ENCODE assay signal across 8 cellular contexts in the genomic region with DNA sequence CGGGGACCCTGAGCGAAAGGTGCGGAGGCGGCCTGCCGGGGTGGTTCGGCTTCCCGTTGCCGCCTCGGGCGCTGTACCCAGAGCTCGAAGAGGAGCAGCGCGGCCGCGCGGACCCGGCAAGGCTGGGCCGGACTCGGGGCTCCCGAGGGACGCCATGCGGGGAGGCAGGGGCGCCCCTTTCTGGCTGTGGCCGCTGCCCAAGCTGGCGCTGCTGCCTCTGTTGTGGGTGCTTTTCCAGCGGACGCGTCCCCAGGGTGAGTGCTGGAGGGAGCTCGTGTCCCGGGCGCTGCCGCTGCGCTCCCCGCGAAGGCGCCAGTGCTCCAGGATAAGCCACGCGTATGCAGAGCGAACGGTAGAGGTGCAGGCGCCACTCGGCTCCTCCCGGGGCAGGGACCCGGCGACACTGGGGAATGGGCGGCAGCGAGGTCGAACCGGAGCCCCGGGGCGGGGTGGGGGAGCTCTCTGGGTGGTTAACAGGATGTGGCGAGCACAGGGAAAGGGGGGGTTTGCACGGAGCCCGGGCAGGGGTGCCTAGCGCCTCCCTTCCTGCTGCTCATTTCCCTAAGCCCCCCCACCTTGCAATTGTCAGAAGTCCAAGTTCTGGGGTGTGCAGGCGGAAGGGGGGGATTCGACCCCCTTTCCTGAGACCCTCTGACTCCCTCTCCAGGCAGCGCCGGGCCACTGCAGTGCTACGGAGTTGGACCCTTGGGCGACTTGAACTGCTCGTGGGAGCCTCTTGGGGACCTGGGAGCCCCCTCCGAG. TPM values are rescaled to one million over a fixed set of nuclear protein-coding genes. Genes with fewer than 3 reads are reported as not detected.
DNase-seq lines count a peak whose midpoint lies in the region; ATAC-seq, FAIRE-seq and TF ChIP-seq lines count a peak whose summit lies in the region.

A gene (plus strand): TSS at position 44 of the 762 bp plus-strand sequence. CDS start 111 bp downstream, at position 155.

- BruUV-seq in HepG2 (replicated peaks; lab: Mats Ljungman, UMichigan) = no TSS peak

- H3K23ac ChIP-seq in H9 (ENCODE audit: insufficient read length, low read depth, low read length) = no peak within 1 kb of the TSS

- H4K5ac ChIP-seq in H9 (ENCODE audit: insufficient read length, low read depth, low read length) = no peak within 1 kb of the TSS

- H3K27ac ChIP-seq in DND-41 (ENCODE audit: low read length) = peak within 1 kb of the TSS; percentile 84
- H3K27ac ChIP-seq in H9 (ENCODE audit: insufficient read length, low read depth, low read length) = no peak within 1 kb of the TSS
- peak within 1 kb of the TSS; percentile 32 for H3K27ac ChIP-seq in HepG2 (ENCODE audit: extremely low read length, insufficient read depth, low read length)

- peaks cover 3% of the 10 kb centered on the region; the same call in 1 of the 2 replicates for H4K20me1 ChIP-seq in DND-41 (ENCODE audit: insufficient read depth, low read length)
- no peaks in the 10 kb centered on the region for H4K20me1 ChIP-seq in H9 (ENCODE audit: control insufficient read depth, insufficient read depth, insufficient read length)
- H4K20me1 ChIP-seq in HepG2 (ENCODE audit: insufficient read depth, low read length) = no peaks in the 10 kb centered on the region

- H3K23me2 ChIP-seq in H9 (ENCODE audit: insufficient read length, low read depth, low read length, poor library complexity, severe bottlenecking) = peaks cover 13% of the 10 kb centered on the region

- H3K36me3 ChIP-seq in DND-41 (ENCODE audit: insufficient read depth, low read length) (0 out of 2 replicates have a peak, but pooled peaks cover 6% of the 10 kb centered on the region), HepG2 (replicated peaks in 1 of 2; ENCODE audit: control insufficient read depth in 1 of 2, insufficient read depth in 2 of 2, low read length in 2 of 2) (no peaks in the 10 kb centered on the region)

- peak; percentile 65 for TF ChIP-seq RAD21 in HepG2 (CRISPR knock-in tag; IDR thresholded peaks at IDR 0.05)

- peak within 1 kb of the TSS; percentile 76 to 88 for H3K4me3 Mint-ChIP-seq in H9
- peak within 1 kb of the TSS; percentile 79 for H3K4me3 Mint-ChIP-seq in chondrocyte (ENCODE audit: unreplicated experiment)

- H3K9me3 Mint-ChIP-seq in H9 (no peaks in the 10 kb centered on the region), chondrocyte (ENCODE audit: low read depth) (no peaks in the 10 kb centered on the region)

- TF ChIP-seq CTCF in DND-41 (IDR thresholded peaks at IDR 0.05; ENCODE audit: borderline replicate concordance, extremely low read depth, low read length, poor library complexity, severe bottlenecking) (peak; percentile 83), H9 (conservative IDR thresholded peaks at IDR 0.05) (peak; percentile 74), chondrocyte (IDR thresholded peaks at IDR 0.05) (peak; percentile 82), HepG2 (CRISPR knock-in tag; IDR thresholded peaks at IDR 0.05) (peak; percentile 85)

- ATAC-seq in DND-41 (ENCODE audit: insufficient read depth, low read depth) = peak; percentile 89
- peak; percentile 81 for ATAC-seq in HepG2
- no peak for ATAC-seq in GM21723 (IDR thresholded peaks at IDR 0.05; ENCODE audit: unreplicated experiment)

- H3K79me2 ChIP-seq in DND-41 (ENCODE audit: insufficient read depth, low read length) = peaks cover 8% of the 10 kb centered on the region
- no peaks in the 10 kb centered on the region for H3K79me2 ChIP-seq in H9 (ENCODE audit: insufficient read depth, low read length)
- H3K79me2 ChIP-seq in HepG2 (ENCODE audit: insufficient read depth, low read length) = no peaks in the 10 kb centered on the region

- in situ Hi-C loops in HepG2 (cut with HindIII; ENCODE audit: extremely low pct_ligation_motif_present, low pct_unique_long_range_greater_than_20kb) = no loop called here

- no peak within 1 kb of the TSS for H2BK5ac ChIP-seq in H9 (ENCODE audit: insufficient read length, low read length)

- peak within 1 kb of the TSS; percentile 76 for H2AFZ ChIP-seq in DND-41 (ENCODE audit: low read depth, low read length)
- H2AFZ ChIP-seq in H9 (ENCODE audit: low read length) = no peak within 1 kb of the TSS
- H2AFZ ChIP-seq in HepG2 (ENCODE audit: low read length) = peak within 1 kb of the TSS; percentile 4

- H3K27ac Mint-ChIP-seq in H9 = no peak within 1 kb of the TSS; a peak in 1 of 7 replicates
- peak within 1 kb of the TSS; percentile 45 for H3K27ac Mint-ChIP-seq in chondrocyte (ENCODE audit: unreplicated experiment)

- H3K14ac ChIP-seq in H9 (ENCODE audit: insufficient read depth, low read length) = peak within 1 kb of the TSS; percentile 42

- H3K36me3 Mint-ChIP-seq in H9 (ENCODE audit: insufficient read depth in 1 of 3, low read depth in 3 of 3) (no peaks in the 10 kb centered on the region; a peak in 1 of 7 replicates), chondrocyte (ENCODE audit: low read depth) (no peaks in the 10 kb centered on the region)

- H3K9me3 ChIP-seq in DND-41 (ENCODE audit: insufficient read depth, low read length, severe bottlenecking) (no peaks in the 10 kb centered on the region), H9 (ENCODE audit: control insufficient read depth, low read depth, low read length) (no peaks in the 10 kb centered on the region), HepG2 (ENCODE audit: low read length) (no peaks in the 10 kb centered on the region)

- H3K4me1 ChIP-seq in DND-41 (ENCODE audit: insufficient read depth, low read length) (peaks cover 27% of the 10 kb centered on the region), H9 (ENCODE audit: insufficient read depth, low read length) (no peaks in the 10 kb centered on the region), HepG2 (ENCODE audit: insufficient read depth, low read length) (peaks cover 23% of the 10 kb centered on the region)

- H3K27me3 Mint-ChIP-seq in H9 (ENCODE audit: low read depth) = peaks cover 24% of the 10 kb centered on the region
- H3K27me3 Mint-ChIP-seq in chondrocyte (ENCODE audit: low read depth) = peaks cover 4% of the 10 kb centered on the region

- no CpG with 5 or more reads among the region's 63 CpGs for WGBS in H9 (ENCODE audit: extremely low coverage, insufficient read length, low lambda C conversion rate)
- 3% methylated on average over 6 of the region's 63 CpGs for WGBS in HepG2 (ENCODE audit: low lambda C conversion rate)

- H3K4me3 ChIP-seq in DND-41 (ENCODE audit: low read depth in 1 of 2, low read length in 2 of 2) = peak within 1 kb of the TSS; percentile 31 to 60; a peak in 3 of 4 replicates
- peak within 1 kb of the TSS; percentile 62 to 80 (median 76) for H3K4me3 ChIP-seq in HepG2 (replicated peaks in 1 of 3; ENCODE audit: insufficient read depth in 1 of 3, low read depth in 2 of 3, low read length in 3 of 3)

- H3K4me2 ChIP-seq in DND-41 (ENCODE audit: insufficient read depth, low read length) = peak within 1 kb of the TSS; percentile 79
- H3K4me2 ChIP-seq in H9 (ENCODE audit: insufficient read depth, insufficient read length, low read length) = peak within 1 kb of the TSS; percentile 67
- peak within 1 kb of the TSS; percentile 86 for H3K4me2 ChIP-seq in HepG2 (ENCODE audit: low read depth, low read length)

- no peaks in the 10 kb centered on the region for H3K79me1 ChIP-seq in H9 (ENCODE audit: insufficient read depth, low read depth, low read length, poor library complexity, severe bottlenecking)

- no peak for FAIRE-seq in HepG2 (lab: Jason Lieb, UNC)

- peak within 1 kb of the TSS; percentile 73 for H3K9ac ChIP-seq in DND-41 (ENCODE audit: low read depth, low read length)
- H3K9ac ChIP-seq in H9 (ENCODE audit: extremely low read depth, insufficient read length, low read length) = peak within 1 kb of the TSS; percentile 32
- H3K9ac ChIP-seq in HepG2 (ENCODE audit: insufficient read depth, low read depth, low read length) = peak within 1 kb of the TSS; percentile 68

- intact Hi-C loops in HepG2 (cut with micrococcal nuclease; ENCODE audit: unreplicated experiment) = loop anchor here (1.0 kb wide), 1 partner anchor 152 kb away; no protein-coding TSS in a partner anchor

- H3K27me3 ChIP-seq in DND-41 (ENCODE audit: insufficient read depth, low read length, poor library complexity) = no peaks in the 10 kb centered on the region
- no peaks in the 10 kb centered on the region for H3K27me3 ChIP-seq in H9 (ENCODE audit: insufficient read depth, low read length)
- peaks cover 0 to 19% of the 10 kb centered on the region in 2 experiments; a peak in 3 of 5 replicates for H3K27me3 ChIP-seq in HepG2 (ENCODE audit: control insufficient read depth in 1 of 2, insufficient read depth in 2 of 2, low read length in 2 of 2)

- H3K56ac ChIP-seq in H9 (ENCODE audit: insufficient read length, low read depth, low read length) = no peak within 1 kb of the TSS

- H3K18ac ChIP-seq in H9 (ENCODE audit: insufficient read length, low read depth, low read length) = peak within 1 kb of the TSS; percentile 52

- no peak within 1 kb of the TSS for H3K4ac ChIP-seq in H9 (ENCODE audit: low read depth, low read length)

- POLR2A ChIA-PET in HepG2 (lab: Yijun Ruan, JAX) = interaction anchor here (0.7 to 1.5 kb wide), 8 partner anchors 23 to 1141 kb away, joined by 3 to 5 read pairs (median 3); a partner anchor contains a TSS

- no peak within 1 kb of the TSS for H2AK5ac ChIP-seq in H9 (ENCODE audit: insufficient read length, low read length)

- peaks cover 4 to 13% of the 10 kb centered on the region in 2 experiments; a peak in 3 of 4 replicates for H3K4me1 Mint-ChIP-seq in H9
- peaks cover 11% of the 10 kb centered on the region for H3K4me1 Mint-ChIP-seq in chondrocyte (ENCODE audit: low read depth)

- CTCF ChIA-PET in HepG2 (lab: Yijun Ruan, JAX; ENCODE audit: low intra/inter-chr PET ratio, low total read pairs) = interaction anchor here (0.8 kb wide), 1 partner anchor 152 kb away, joined by 3 read pairs; no protein-coding TSS in a partner anchor

- no peak within 1 kb of the TSS for H2BK120ac ChIP-seq in H9 (ENCODE audit: low read depth, low read length, poor library complexity, severe bottlenecking)

- H4K91ac ChIP-seq in H9 (ENCODE audit: insufficient read length, low read depth, low read length) = no peak within 1 kb of the TSS

- H2BK12ac ChIP-seq in H9 (ENCODE audit: insufficient read length, low read depth, low read length) = no peak within 1 kb of the TSS

- peak; percentile 30 to 34; a peak in 1 of 4 replicates for TF ChIP-seq POLR2A in HepG2 (IDR thresholded peaks at IDR 0.05; ENCODE audit: insufficient read depth in 1 of 2, low read depth in 2 of 2, low read length in 2 of 2)

- H2BK15ac ChIP-seq in H9 (ENCODE audit: low read depth, low read length) = no peak within 1 kb of the TSS

- DNase-seq in DND-41 (peak; percentile 92), H9 (peak; percentile 77), NCI-H2081 treated with DMSO at 0.1 percent for 48 hours (lab: John Stamatoyannopoulos, UW) (peak; percentile 3), chondrocyte (ENCODE audit: low spot score) (peak; percentile 82), HepG2 (ENCODE audit: low spot score) (peak; percentile 46)
- peak; percentile 76 for DNase-seq in activated CD4-positive, alpha-beta T cell treated with anti-CD3 and anti-CD28 coated beads for 1 hour
- peak; percentile 58 to 66 for DNase-seq in stimulated activated CD4-positive, alpha-beta T cell treated with anti-CD3 and anti-CD28 coated beads, Interleukin-4, amount 100 ng/mL, for 48 hours (ENCODE audit: low read depth in 2 of 2)

- TF ChIP-seq EP300 in HepG2 (IDR thresholded peaks at IDR 0.05; ENCODE audit: low read depth in 2 of 2, low read length in 2 of 2) (no peak), HepG2 (CRISPR knock-in tag; IDR thresholded peaks at IDR 0.05; ENCODE audit: borderline replicate concordance) (no peak)

- H4K8ac ChIP-seq in H9 (replicated peaks; ENCODE audit: insufficient read length, low read depth, low read length) = no peak within 1 kb of the TSS

- no peak within 1 kb of the TSS for H3T11ph ChIP-seq in H9 (ENCODE audit: low read length)

- no peak within 1 kb of the TSS for H2BK20ac ChIP-seq in H9 (ENCODE audit: low read depth, low read length, poor library complexity, severe bottlenecking)

RNA-seq across cellular contexts. Expression of the gene that starts here (rescaled TPM):
- total RNA-seq in H9 (2021) (13.6 and 14.6 TPM in 2 replicates), chondrocyte (2.5 to 3.0 TPM (median 2.9 TPM) in 3 replicates), HepG2 (2016; rRNA removed; fragmentation: Illumina TruSeq; extraction: Trizol) (3.4 and 8.1 TPM in 2 replicates)
- 1.0 and 1.4 TPM in 2 replicates for total RNA-seq in HepG2 (2016; cell fraction: cytosol; rRNA removed; fragmentation: Illumina TruSeq; extraction: Trizol; ENCODE audit: low read depth)
- 3.0 and 8.3 TPM in 2 replicates for total RNA-seq in HepG2 (2016; cell fraction: insoluble cytoplasmic fraction; rRNA removed; fragmentation: Illumina TruSeq; extraction: Trizol)
- 2.5 and 2.7 TPM in 2 replicates for total RNA-seq in HepG2 (2016; cell fraction: membrane; rRNA removed; fragmentation: Illumina TruSeq; extraction: Trizol)
- 6.3 and 7.8 TPM in 2 replicates for total RNA-seq in HepG2 (2016; cell fraction: nucleus; rRNA removed; fragmentation: Illumina TruSeq; extraction: Trizol)
- 3.5 and 5.4 TPM in 2 replicates for polyA plus RNA-seq in HepG2 (2011; rRNA removed)
- polyA plus RNA-seq in HepG2 (2011; cell fraction: cytosol; rRNA removed) = 3.1 and 3.5 TPM in 2 replicates
- polyA plus RNA-seq in HepG2 (2011; cell fraction: nucleus; rRNA removed) = 2.7 and 3.5 TPM in 2 replicates
- polyA plus RNA-seq in HepG2 (2012) = 1.8 and 3.6 TPM in 2 replicates
- 0.75 and 0.87 TPM in 2 replicates for polyA plus RNA-seq in HepG2 (2016; cell fraction: cytosol; fragmentation: Illumina TruSeq; extraction: Trizol; ENCODE audit: low read depth)
- 2.7 and 3.1 TPM in 2 replicates for polyA plus RNA-seq in HepG2 (2016; cell fraction: insoluble cytoplasmic fraction; fragmentation: Illumina TruSeq; extraction: Trizol; ENCODE audit: low read depth)
- 1.7 and 2.1 TPM in 2 replicates for polyA plus RNA-seq in HepG2 (2016; cell fraction: membrane; fragmentation: Illumina TruSeq; extraction: Trizol; ENCODE audit: low read depth)
- polyA plus RNA-seq in HepG2 (2016; cell fraction: nucleus; fragmentation: Illumina TruSeq; extraction: Trizol; ENCODE audit: insufficient read depth, low read depth) = 10.9 and 11.1 TPM in 2 replicates
- polyA minus RNA-seq in HepG2 (2011; rRNA and poly(A)+ RNA removed; ENCODE audit: low replicate concordance) = 5.4 and 21.7 TPM in 2 replicates
- polyA minus RNA-seq in HepG2 (2011; cell fraction: cytosol; rRNA and poly(A)+ RNA removed) = 1.9 and 2.9 TPM in 2 replicates
- 1.1 and 1.3 TPM in 2 replicates for polyA minus RNA-seq in HepG2 (2011; cell fraction: nucleus; rRNA and poly(A)+ RNA removed)

Comparison
In these comparisons a context has a peak if more than half of its experiments do, and no peak if none do; other contexts are left out.
1. DNase-seq: peak in every context shown above with its lines; median percentile 92 in DND-41; 82 in chondrocyte; 77 in H9; 76 in activated CD4-positive, alpha-beta T cell treated with anti-CD3 and anti-CD28 coated beads for 1 hour; 62 in stimulated activated CD4-positive, alpha-beta T cell treated with anti-CD3 and anti-CD28 coated beads, Interleukin-4, amount 100 ng/mL, for 48 hours; 46 in HepG2; 3 in NCI-H2081 treated with DMSO at 0.1 percent for 48 hours.